Comparison of ENCODE assay signal across 16 cellular contexts in the genomic region with DNA sequence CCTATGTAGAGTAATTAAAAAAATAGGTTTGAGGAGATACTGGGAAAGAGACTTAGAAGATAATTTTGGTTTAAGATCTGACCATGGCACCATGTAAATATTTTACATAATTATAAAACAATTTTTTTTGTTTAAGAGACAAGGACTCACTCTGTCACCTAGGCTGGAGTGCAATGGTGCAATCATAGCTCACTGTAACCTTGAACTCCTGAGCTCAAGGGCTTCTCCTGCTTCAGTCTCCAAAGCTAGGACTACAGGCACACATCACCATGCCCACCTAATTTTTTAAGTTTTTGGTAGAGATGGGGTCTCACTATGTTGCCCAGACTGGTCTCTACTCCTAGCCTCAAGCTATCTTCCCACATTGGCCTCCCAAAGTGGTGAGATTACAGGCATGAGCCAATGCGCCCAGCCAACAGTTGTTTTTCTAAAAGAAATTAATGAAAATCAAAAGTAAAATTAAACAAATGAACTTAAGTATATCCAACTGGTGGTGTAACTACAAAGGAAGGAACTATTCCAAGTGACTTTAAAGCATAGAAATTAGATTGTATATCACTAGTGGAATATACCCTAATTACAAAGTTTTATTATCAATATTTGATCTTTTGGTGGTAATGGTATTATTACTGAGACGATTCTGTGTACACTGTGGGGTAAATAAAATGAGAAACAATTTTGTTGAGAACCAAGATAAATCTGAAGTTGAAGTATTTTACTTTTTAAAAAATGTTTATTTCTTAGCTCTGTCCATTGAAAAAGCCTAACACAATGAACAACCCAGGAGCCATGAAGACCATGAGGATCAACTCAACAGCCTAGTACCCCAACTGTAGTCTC. TPM values are rescaled to one million over a fixed set of nuclear protein-coding genes. Genes with fewer than 3 reads are reported as not detected.
DNase-seq lines count a peak whose midpoint lies in the region; ATAC-seq lines count a peak whose summit lies in the region.
"Had no signal": no experiment of that assay in that cellular context is flagged by ENCODE, and none has a peak within 500 bp of the region (broad histone marks: within the 10 kb centered on the region; RNA-seq: fewer than 3 reads in every experiment).

No MANE protein-coding gene starts in this region.

- peaks cover 0 to 10% (median 4%) of the 10 kb centered on the region in 4 donors for H3K4me1 Mint-ChIP-seq in CD4-positive, CD25-positive, alpha-beta regulatory T cell
- peaks cover 1% of the 10 kb centered on the region for H3K4me1 Mint-ChIP-seq in activated T-helper 17 cell treated with anti-CD3 and anti-CD28 coated beads, Interleukin-2, amount 50 U/mL, for 72 hours
- H3K4me1 Mint-ChIP-seq: GM23338 had no signal

- H3K27me3 Mint-ChIP-seq in CD4-positive, CD25-positive, alpha-beta regulatory T cell, result no peaks in the 10 kb centered on the region
- H3K27me3 Mint-ChIP-seq in activated T-helper 17 cell treated with anti-CD3 and anti-CD28 coated beads, Interleukin-2, amount 50 U/mL, for 72 hours, result no peaks in the 10 kb centered on the region
- H3K27me3 Mint-ChIP-seq: CD4-positive, alpha-beta T cell had no signal

- no peak overlapping the region for H3K27ac ChIP-seq in CD4-positive, CD25-positive, alpha-beta regulatory T cell (ENCODE audit: insufficient read depth, low read length, poor library complexity, severe bottlenecking)
- H3K27ac ChIP-seq: HL-60 had no signal

- H3K27ac Mint-ChIP-seq in CD4-positive, CD25-positive, alpha-beta regulatory T cell, result peak overlapping the region in 2 of 3 donors; percentile 5 to 13
- peak overlapping the region; percentile 39 for H3K27ac Mint-ChIP-seq in activated T-helper 17 cell treated with anti-CD3 and anti-CD28 coated beads, Interleukin-2, amount 50 U/mL, for 72 hours
- H3K27ac Mint-ChIP-seq: CD4-positive, alpha-beta T cell; GM23338 had no signal

- peaks cover 40% of the 10 kb centered on the region for H3K36me3 Mint-ChIP-seq in CD4-positive, CD25-positive, alpha-beta regulatory T cell
- H3K36me3 Mint-ChIP-seq in activated T-helper 17 cell treated with anti-CD3 and anti-CD28 coated beads, Interleukin-2, amount 50 U/mL, for 72 hours (ENCODE audit: low read depth), result peaks cover 66% of the 10 kb centered on the region

- no peaks in the 10 kb centered on the region for H3K9me3 ChIP-seq in CD4-positive, CD25-positive, alpha-beta regulatory T cell (ENCODE audit: control insufficient read depth in 2 of 2, low read length in 2 of 2)
- H3K9me3 ChIP-seq: BE2C had no signal

- peaks cover 39% of the 10 kb centered on the region for H3K36me3 ChIP-seq in CD4-positive, CD25-positive, alpha-beta regulatory T cell (ENCODE audit: control insufficient read depth, insufficient read depth, low read length)

- no peaks in the 10 kb centered on the region for H3K27me3 ChIP-seq in CD4-positive, CD25-positive, alpha-beta regulatory T cell (ENCODE audit: control insufficient read depth, insufficient read depth, low read length)
- H3K27me3 ChIP-seq: BE2C had no signal

- DNase-seq in CD4-positive, CD25-positive, alpha-beta regulatory T cell, result no peak
- DNase-seq in left lobe of liver (ENCODE audit: low spot score), result no peak
- DNase-seq in NCI-H774 (lab: John Stamatoyannopoulos, UW), result no peak
- no peak for DNase-seq in T1000 (lab: John Stamatoyannopoulos, UW)
- DNase-seq: BE2C; C1 segment of cervical spinal cord; CD4-positive, alpha-beta T cell; DMS153; DMS79; GDM1; HCEC 1CT; IMR-90 had no signal

- no peak overlapping the region for H3K4me3 ChIP-seq in CD4-positive, CD25-positive, alpha-beta regulatory T cell (ENCODE audit: low read depth, low read length)
- H3K4me3 ChIP-seq: GM23338 had no signal

- H3K4me1 ChIP-seq in CD4-positive, CD25-positive, alpha-beta regulatory T cell (ENCODE audit: control insufficient read depth, insufficient read depth, low read length, poor library complexity, severe bottlenecking), result no peaks in the 10 kb centered on the region
- H3K4me1 ChIP-seq: BE2C had no signal

- ATAC-seq in CD4-positive, CD25-positive, alpha-beta regulatory T cell (ENCODE audit: low read depth in 2 of 2), result no peak
- ATAC-seq in activated T-helper 17 cell treated with anti-CD3 and anti-CD28 coated beads, Interleukin-2, amount 50 U/mL, for 72 hours (replicated peaks), result no peak
- ATAC-seq in left lobe of liver (peak; percentile 35), HG03469 (IDR thresholded peaks at IDR 0.05; ENCODE audit: unreplicated experiment) (no peak)
- ATAC-seq: GM23338 had no signal

- H3K9me3 Mint-ChIP-seq in CD4-positive, CD25-positive, alpha-beta regulatory T cell, result no peaks in the 10 kb centered on the region
- H3K9me3 Mint-ChIP-seq in activated T-helper 17 cell treated with anti-CD3 and anti-CD28 coated beads, Interleukin-2, amount 50 U/mL, for 72 hours, result no peaks in the 10 kb centered on the region
- H3K9me3 Mint-ChIP-seq: CD4-positive, alpha-beta T cell; GM23338 had no signal

- no peak overlapping the region for H3K4me3 Mint-ChIP-seq in CD4-positive, CD25-positive, alpha-beta regulatory T cell
- H3K4me3 Mint-ChIP-seq in activated T-helper 17 cell treated with anti-CD3 and anti-CD28 coated beads, Interleukin-2, amount 50 U/mL, for 72 hours, result no peak overlapping the region
- H3K4me3 Mint-ChIP-seq: CD4-positive, alpha-beta T cell; GM23338 had no signal

RNA-seq across cellular contexts. Expression of gene COCH, which starts 29.1 kb away (rescaled TPM):
- not detected for total RNA-seq in CD4-positive, CD25-positive, alpha-beta regulatory T cell
- polyA plus RNA-seq in CD4-positive, CD25-positive, alpha-beta regulatory T cell, result 1 to 10 TPM in 2 of 4 donors, under 1 TPM in 1, not detected in 1; 0.74 to 2.1 (median 1.0) TPM
- total RNA-seq in activated T-helper 17 cell treated with anti-CD3 and anti-CD28 coated beads, Interleukin-2, amount 50 U/mL, for 72 hours, result under 1 TPM; 0.58 to 0.71 TPM
- total RNA-seq in left lobe of liver, result 0.33 TPM
- total RNA-seq: CD4-positive, alpha-beta T cell had no signal
